In genomic region chr12:93167841-93168492, GRCh38 we compare ENCODE assay signal across 1 cellular context.
TF ChIP-seq lines count a peak whose summit lies in the region.

No MANE protein-coding gene starts in this region.

TF ChIP-seq in GM12878, 131 proteins besides CTCF, POLR2A, EP300 and RAD21 (continued from another document and continues in another):
- TF ChIP-seq REST (IDR thresholded peaks at IDR 0.05; ENCODE audit: low read depth, low read length), result no peak
- TF ChIP-seq PRDM15 (CRISPR knock-in tag; IDR thresholded peaks at IDR 0.05), result 0 out of 2 replicates have a peak, but pooled peaks have one; percentile 36
- TF ChIP-seq ZSCAN29 (IDR thresholded peaks at IDR 0.05), result no peak
- TF ChIP-seq KAT2A (conservative IDR thresholded peaks at IDR 0.05; ENCODE audit: control insufficient read depth, low read depth, low read length), result no peak
- TF ChIP-seq SIX5 (IDR thresholded peaks at IDR 0.05; ENCODE audit: low read depth, low read length, severe bottlenecking), result no peak
- TF ChIP-seq SMARCA5 (IDR thresholded peaks at IDR 0.05), result no peak
- TF ChIP-seq TCF3 (IDR thresholded peaks at IDR 0.05; ENCODE audit: borderline replicate concordance, insufficient read depth, low read depth, low read length), result no peak
- TF ChIP-seq POLR2AphosphoS2 (IDR thresholded peaks at IDR 0.05; ENCODE audit: low read depth, low read length), result no peak
- no peak for TF ChIP-seq YY1 (IDR thresholded peaks at IDR 0.05; ENCODE audit: low read depth, low read length)
- TF ChIP-seq ZNF592 (IDR thresholded peaks at IDR 0.05), result no peak
- TF ChIP-seq CBX3 (IDR thresholded peaks at IDR 0.05; ENCODE audit: borderline replicate concordance, low read depth), result no peak
- TF ChIP-seq EGR1 (IDR thresholded peaks at IDR 0.05; ENCODE audit: borderline replicate concordance in 1 of 2, low read depth in 2 of 2, low read length in 2 of 2), result no peak
- TF ChIP-seq BHLHE40 (IDR thresholded peaks at IDR 0.05; ENCODE audit: borderline replicate concordance in 1 of 2, low read depth in 2 of 2, low read length in 1 of 2), result peak in 1 of 2 experiments; percentile 39; a peak in 2 of 4 replicates
- no peak for TF ChIP-seq SREBF2 (IDR thresholded peaks at IDR 0.05; ENCODE audit: low read length)
- no peak; the same call in 1 of the 2 replicates for TF ChIP-seq BMI1 (IDR thresholded peaks at IDR 0.05; ENCODE audit: borderline replicate concordance)
- TF ChIP-seq SREBF1 (IDR thresholded peaks at IDR 0.05; ENCODE audit: low read length), result no peak
- no peak for TF ChIP-seq FOXK2 (IDR thresholded peaks at IDR 0.05)
- no peak for TF ChIP-seq RFX5 (IDR thresholded peaks at IDR 0.05; ENCODE audit: low read depth, low read length)
- peak; percentile 96 for TF ChIP-seq IKZF1 (conservative IDR thresholded peaks at IDR 0.05)
- TF ChIP-seq NR2C1 (IDR thresholded peaks at IDR 0.05), result no peak
- TF ChIP-seq TAF1 (IDR thresholded peaks at IDR 0.05; ENCODE audit: borderline replicate concordance, low read depth, low read length), result peak; percentile 56; the same call in 1 of the 2 replicates
- TF ChIP-seq ZNF274 (IDR thresholded peaks at IDR 0.05; ENCODE audit: insufficient read depth, insufficient read length), result no peak
- TF ChIP-seq ZNF217 (IDR thresholded peaks at IDR 0.05), result no peak; the same call in 1 of the 2 replicates
- TF ChIP-seq NFYA (IDR thresholded peaks at IDR 0.05; ENCODE audit: borderline replicate concordance, low read depth, low read length), result no peak
- peak in 1 of 2 experiments; percentile 71; a peak in 2 of 4 replicates for TF ChIP-seq ETV6 (conservative IDR thresholded peaks at IDR 0.05 in 1 of 2, IDR thresholded peaks at IDR 0.05 in 1 of 2; ENCODE audit: borderline replicate concordance in 1 of 2, low read depth in 1 of 2)
- TF ChIP-seq IRF3 (IDR thresholded peaks at IDR 0.05), result no peak
- no peak for TF ChIP-seq ESRRA (IDR thresholded peaks at IDR 0.05; ENCODE audit: low read length)
- TF ChIP-seq E2F4 (IDR thresholded peaks at IDR 0.05; ENCODE audit: low read depth, low read length), result no peak
- peak; percentile 73 for TF ChIP-seq ATF7 (IDR thresholded peaks at IDR 0.05; ENCODE audit: low read depth)
- no peak for TF ChIP-seq MYC (IDR thresholded peaks at IDR 0.05; ENCODE audit: insufficient read depth, insufficient read length, insufficient replicate concordance, low read length, severe bottlenecking)
- TF ChIP-seq USF2 (IDR thresholded peaks at IDR 0.05; ENCODE audit: borderline replicate concordance, low read depth, low read length), result no peak
- TF ChIP-seq CEBPZ (IDR thresholded peaks at IDR 0.05; ENCODE audit: low read depth, low read length), result no peak
- no peak for TF ChIP-seq ZNF384 (IDR thresholded peaks at IDR 0.05; ENCODE audit: borderline replicate concordance, low read depth, low read length)
- TF ChIP-seq ZNF207 (IDR thresholded peaks at IDR 0.05; ENCODE audit: borderline replicate concordance), result no peak
- TF ChIP-seq STAT1 (conservative IDR thresholded peaks at IDR 0.05), result no peak
- TF ChIP-seq TCF12 (IDR thresholded peaks at IDR 0.05; ENCODE audit: low read depth, low read length), result peak; percentile 71; the same call in 1 of the 2 replicates
- TF ChIP-seq SUPT20H (IDR thresholded peaks at IDR 0.05; ENCODE audit: borderline replicate concordance, control insufficient read depth, low read depth, low read length), result no peak
- peak; percentile 75 for TF ChIP-seq RELA (IDR thresholded peaks at IDR 0.05; ENCODE audit: borderline replicate concordance, partially characterized antibody)
- TF ChIP-seq IKZF2 (IDR thresholded peaks at IDR 0.05), result peak; percentile 96 to 97
- TF ChIP-seq JUND (IDR thresholded peaks at IDR 0.05; ENCODE audit: low read depth, low read length), result no peak
- TF ChIP-seq ELK1 (IDR thresholded peaks at IDR 0.05; ENCODE audit: low read depth, low read length), result no peak
- TF ChIP-seq MEF2A (IDR thresholded peaks at IDR 0.05; ENCODE audit: insufficient read depth, low read depth, low read length), result peak; percentile 98
